Comparison of ENCODE assay signal across 36 cellular contexts in the genomic region with DNA sequence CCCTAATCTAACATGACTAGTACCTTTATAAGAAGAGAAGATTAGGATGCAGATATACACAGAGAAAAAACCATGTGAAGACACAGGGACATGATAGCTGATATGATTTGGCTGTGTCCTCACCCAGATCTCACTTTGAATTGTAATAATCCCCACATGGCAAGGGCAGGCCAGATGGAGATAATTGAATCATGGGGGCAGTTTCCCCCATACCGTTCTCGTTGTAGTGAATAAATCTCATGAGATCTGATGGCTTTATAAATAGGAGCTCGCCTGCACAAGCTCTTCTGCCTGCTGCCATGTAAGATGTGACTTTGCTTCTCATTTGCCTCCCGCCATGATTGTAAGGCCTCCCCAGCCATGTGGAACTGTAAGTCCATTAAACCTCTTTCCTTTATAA.
"Had no signal": no experiment of that assay in that cellular context is flagged by ENCODE, and none has a peak within 500 bp of the region (broad histone marks: within the 10 kb centered on the region; RNA-seq: fewer than 3 reads in every experiment).

No MANE protein-coding gene starts in this region.

- DNase-seq: activated B cell treated with CpG ODN at 0.5 μM for 24 hours; activated CD4-positive, alpha-beta memory T cell treated with anti-CD3 and anti-CD28 coated beads for 36 hours; activated CD4-positive, alpha-beta T cell treated with anti-CD3 and anti-CD28 coated beads for 4 hours; activated CD4-positive, alpha-beta T cell treated with anti-CD3 and anti-CD28 coated beads, Interleukin-2, amount 10 ng/mL, durations not matched to agents 24 days and 14 days; activated CD4-positive, alpha-beta T cell treated with anti-CD3 and anti-CD28 coated beads, Interleukin-2, amount 50 U/mL, for 1 hour; activated CD4-positive, alpha-beta T cell treated with anti-CD3 and anti-CD28 coated beads, Interleukin-2, amount 50 U/mL, for 4 hours; activated CD4-positive, CD25-positive, alpha-beta regulatory T cell treated with anti-CD3 and anti-CD28 coated beads, Interleukin-2, amount 50 U/mL, for 72 hours; activated CD8-positive, alpha-beta memory T cell treated with anti-CD3 and anti-CD28 coated beads, Interleukin-2, amount 50 U/mL, for 4 hours; activated CD8-positive, alpha-beta T cell treated with anti-CD3 and anti-CD28 coated beads for 36 hours; activated effector memory CD4-positive, alpha-beta T cell treated with anti-CD3 and anti-CD28 coated beads, Interleukin-2, amount 50 U/mL, for 16 hours; activated gamma-delta T cell treated with Interleukin-2 at 50 U/mL for 16 hours; activated naive CD4-positive, alpha-beta T cell; activated naive CD4-positive, alpha-beta T cell treated with anti-CD3 and anti-CD28 coated beads for 36 hours; activated naive CD4-positive, alpha-beta T cell treated with anti-CD3 and anti-CD28 coated beads, Interleukin-2, amount 50 U/mL, for 16 hours; activated naive CD8-positive, alpha-beta T cell treated with anti-CD3 and anti-CD28 coated beads, Interleukin-2, amount 10 ng/mL, durations not matched to agents 7 days and 5 days; activated naive CD8-positive, alpha-beta T cell treated with anti-CD3 and anti-CD28 coated beads, Interleukin-2, amount 50 U/mL, for 24 hours; activated T-cell treated with anti-CD3 and anti-CD28 coated beads for 4 hours; activated T-cell treated with anti-CD3 and anti-CD28 coated beads, Interleukin-2, amount 50 U/mL, for 1 hour; activated T-cell treated with anti-CD3 and anti-CD28 coated beads, Interleukin-2, amount 50 U/mL, for 4 hours; activated T-cell treated with anti-CD3 and anti-CD28 coated beads, Interleukin-2, amount 50 U/mL, for 72 hours; amygdala; anterior cingulate cortex; caudate nucleus; cerebellar nuclear complex; colonic mucosa; T-helper 2 cell; T-helper 9 cell had no signal

- H3K27ac Mint-ChIP-seq: activated B cell treated with CpG ODN at 0.5 μM for 24 hours; activated CD4-positive, alpha-beta memory T cell treated with anti-CD3 and anti-CD28 coated beads for 36 hours; activated CD4-positive, alpha-beta T cell treated with anti-CD3 and anti-CD28 coated beads, Interleukin-2, amount 10 ng/mL, durations not matched to agents 24 days and 14 days; activated CD8-positive, alpha-beta T cell treated with anti-CD3 and anti-CD28 coated beads for 36 hours; activated naive CD4-positive, alpha-beta T cell treated with anti-CD3 and anti-CD28 coated beads for 36 hours; activated naive CD4-positive, alpha-beta T cell treated with anti-CD3 and anti-CD28 coated beads, Interleukin-2, amount 50 U/mL, for 72 hours; activated naive CD8-positive, alpha-beta T cell treated with anti-CD3 and anti-CD28 coated beads, Interleukin-2, amount 10 ng/mL, durations not matched to agents 7 days and 5 days; activated naive CD8-positive, alpha-beta T cell treated with anti-CD3 and anti-CD28 coated beads, Interleukin-2, amount 50 U/mL, for 24 hours; activated T-cell treated with anti-CD3 and anti-CD28 coated beads, Interleukin-2, amount 50 U/mL, for 72 hours; activated T-helper 1 cell treated with anti-CD3 and anti-CD28 coated beads, Interleukin-12 subunit alpha, Interleukin-12 subunit beta, Interleukin-2, Interleukin-4 antibody, amounts not matched to agents 30 ng/mL and 10 ng/mL and 1 ng/mL, durations not matched to agents 14 hours and 24 hours and 36 hours; activated T-helper 17 cell treated with anti-CD3 and anti-CD28 coated beads, Interleukin-2, amount 50 U/mL, for 72 hours; T-helper 2 cell treated with Interferon-gamma antibody and Interleukin-4, amounts not matched to agents 5 μg/mL and 100 μg/mL, for 36 hours had no signal

- H3K36me3 ChIP-seq: ascending aorta, cardiac muscle cell, colonic mucosa had no signal

- H3K4me3 ChIP-seq: ascending aorta, cardiac muscle cell, colonic mucosa had no signal

- H3K9me3 Mint-ChIP-seq: activated B cell treated with CpG ODN at 0.5 μM for 24 hours; activated CD4-positive, alpha-beta memory T cell treated with anti-CD3 and anti-CD28 coated beads for 36 hours; activated CD8-positive, alpha-beta T cell treated with anti-CD3 and anti-CD28 coated beads for 36 hours; activated naive CD4-positive, alpha-beta T cell treated with anti-CD3 and anti-CD28 coated beads for 36 hours; activated naive CD4-positive, alpha-beta T cell treated with anti-CD3 and anti-CD28 coated beads, Interleukin-2, amount 50 U/mL, for 72 hours; activated naive CD8-positive, alpha-beta T cell treated with anti-CD3 and anti-CD28 coated beads, Interleukin-2, amount 10 ng/mL, durations not matched to agents 7 days and 5 days; activated naive CD8-positive, alpha-beta T cell treated with anti-CD3 and anti-CD28 coated beads, Interleukin-2, amount 50 U/mL, for 24 hours; activated T-cell treated with anti-CD3 and anti-CD28 coated beads, Interleukin-2, amount 50 U/mL, for 4 hours; activated T-cell treated with anti-CD3 and anti-CD28 coated beads, Interleukin-2, amount 50 U/mL, for 72 hours; activated T-helper 1 cell treated with anti-CD3 and anti-CD28 coated beads, Interleukin-12 subunit alpha, Interleukin-12 subunit beta, Interleukin-2, Interleukin-4 antibody, amounts not matched to agents 30 ng/mL and 10 ng/mL and 1 ng/mL, durations not matched to agents 14 hours and 24 hours and 36 hours; activated T-helper 17 cell treated with anti-CD3 and anti-CD28 coated beads, Interleukin-2, amount 50 U/mL, for 72 hours; brain; central memory CD8-positive, alpha-beta T cell; T-helper 2 cell treated with Interferon-gamma antibody and Interleukin-4, amounts not matched to agents 5 μg/mL and 100 μg/mL, for 36 hours had no signal

- H3K27me3 ChIP-seq: ascending aorta, colonic mucosa had no signal

- H3K27me3 Mint-ChIP-seq: activated CD4-positive, alpha-beta memory T cell treated with anti-CD3 and anti-CD28 coated beads for 36 hours; activated CD8-positive, alpha-beta T cell treated with anti-CD3 and anti-CD28 coated beads for 36 hours; activated naive CD8-positive, alpha-beta T cell treated with anti-CD3 and anti-CD28 coated beads, Interleukin-2, amount 50 U/mL, for 24 hours; activated T-helper 17 cell treated with anti-CD3 and anti-CD28 coated beads, Interleukin-2, amount 50 U/mL, for 72 hours; brain; central memory CD8-positive, alpha-beta T cell had no signal

- H3K4me1 ChIP-seq: ascending aorta, colonic mucosa had no signal

- H3K4me1 Mint-ChIP-seq: activated B cell treated with CpG ODN at 0.5 μM for 24 hours; activated CD4-positive, alpha-beta T cell treated with anti-CD3 and anti-CD28 coated beads, Interleukin-2, amount 10 ng/mL, durations not matched to agents 24 days and 14 days; activated naive CD8-positive, alpha-beta T cell treated with anti-CD3 and anti-CD28 coated beads, Interleukin-2, amount 10 ng/mL, durations not matched to agents 7 days and 5 days; activated naive CD8-positive, alpha-beta T cell treated with anti-CD3 and anti-CD28 coated beads, Interleukin-2, amount 50 U/mL, for 24 hours; central memory CD8-positive, alpha-beta T cell had no signal

- H3K36me3 Mint-ChIP-seq: activated CD4-positive, alpha-beta memory T cell treated with anti-CD3 and anti-CD28 coated beads for 36 hours; activated naive CD4-positive, alpha-beta T cell treated with anti-CD3 and anti-CD28 coated beads, Interleukin-2, amount 50 U/mL, for 72 hours; activated naive CD8-positive, alpha-beta T cell treated with anti-CD3 and anti-CD28 coated beads, Interleukin-2, amount 10 ng/mL, durations not matched to agents 7 days and 5 days; brain had no signal

- H3K4me3 Mint-ChIP-seq: activated B cell treated with CpG ODN at 0.5 μM for 24 hours; activated CD4-positive, alpha-beta memory T cell treated with anti-CD3 and anti-CD28 coated beads for 36 hours; activated CD4-positive, alpha-beta T cell treated with anti-CD3 and anti-CD28 coated beads, Interleukin-2, amount 10 ng/mL, durations not matched to agents 24 days and 14 days; activated CD8-positive, alpha-beta T cell treated with anti-CD3 and anti-CD28 coated beads for 36 hours; activated naive CD4-positive, alpha-beta T cell treated with anti-CD3 and anti-CD28 coated beads for 36 hours; activated naive CD8-positive, alpha-beta T cell treated with anti-CD3 and anti-CD28 coated beads, Interleukin-2, amount 10 ng/mL, durations not matched to agents 7 days and 5 days; activated naive CD8-positive, alpha-beta T cell treated with anti-CD3 and anti-CD28 coated beads, Interleukin-2, amount 50 U/mL, for 24 hours; activated T-cell treated with anti-CD3 and anti-CD28 coated beads, Interleukin-2, amount 50 U/mL, for 4 hours; activated T-cell treated with anti-CD3 and anti-CD28 coated beads, Interleukin-2, amount 50 U/mL, for 72 hours; activated T-helper 1 cell treated with anti-CD3 and anti-CD28 coated beads, Interleukin-12 subunit alpha, Interleukin-12 subunit beta, Interleukin-2, Interleukin-4 antibody, amounts not matched to agents 30 ng/mL and 10 ng/mL and 1 ng/mL, durations not matched to agents 14 hours and 24 hours and 36 hours; activated T-helper 17 cell treated with anti-CD3 and anti-CD28 coated beads, Interleukin-2, amount 50 U/mL, for 72 hours; brain; central memory CD8-positive, alpha-beta T cell; T-helper 2 cell treated with Interferon-gamma antibody and Interleukin-4, amounts not matched to agents 5 μg/mL and 100 μg/mL, for 36 hours had no signal

- H3K27ac ChIP-seq: ascending aorta, cardiac muscle cell, colonic mucosa, VCaP had no signal

- H3K9me3 ChIP-seq: ascending aorta, colonic mucosa had no signal
